1 cellular context compared by ENCODE assay signal in genomic region chr3:71195492-71195891, GRCh38.
TF ChIP-seq lines count a peak whose summit lies in the region.

No MANE protein-coding gene starts in this region.

TF ChIP-seq in HepG2, 621 proteins besides CTCF, POLR2A, EP300 and RAD21:
- TF ChIP-seq GATAD2A (CRISPR knock-in tag; IDR thresholded peaks at IDR 0.05): peak; percentile 11; the same call in 1 of the 2 replicates
- TF ChIP-seq SIX4 (CRISPR knock-in tag; IDR thresholded peaks at IDR 0.05): peak; percentile 77; the same call in 1 of the 2 replicates
- TF ChIP-seq TAF15 (IDR thresholded peaks at IDR 0.05; ENCODE audit: low read depth, low read length, poor library complexity, severe bottlenecking): no peak
- no peak for TF ChIP-seq SOX13 (IDR thresholded peaks at IDR 0.05)
- TF ChIP-seq SOX13 (CRISPR knock-in tag; conservative IDR thresholded peaks at IDR 0.05 in 1 of 2, IDR thresholded peaks at IDR 0.05 in 1 of 2): peak in 1 of 2 experiments; percentile 25; a peak in 1 of 4 replicates
- TF ChIP-seq FOXA3 (CRISPR knock-in tag; IDR thresholded peaks at IDR 0.05): peak; percentile 46
- TF ChIP-seq FOXA1 (IDR thresholded peaks at IDR 0.05): no peak
- TF ChIP-seq FOXA1 (CRISPR knock-in tag; IDR thresholded peaks at IDR 0.05): peak; percentile 47
- TF ChIP-seq FOXP4 (CRISPR knock-in tag; IDR thresholded peaks at IDR 0.05): peak; percentile 32; the same call in 1 of the 2 replicates
- no peak for TF ChIP-seq ZKSCAN1 (IDR thresholded peaks at IDR 0.05; ENCODE audit: low read length)
- TF ChIP-seq SIX1 (CRISPR knock-in tag; IDR thresholded peaks at IDR 0.05; ENCODE audit: borderline replicate concordance): peak; percentile 64; the same call in 1 of the 2 replicates
- TF ChIP-seq, protein P1, sequence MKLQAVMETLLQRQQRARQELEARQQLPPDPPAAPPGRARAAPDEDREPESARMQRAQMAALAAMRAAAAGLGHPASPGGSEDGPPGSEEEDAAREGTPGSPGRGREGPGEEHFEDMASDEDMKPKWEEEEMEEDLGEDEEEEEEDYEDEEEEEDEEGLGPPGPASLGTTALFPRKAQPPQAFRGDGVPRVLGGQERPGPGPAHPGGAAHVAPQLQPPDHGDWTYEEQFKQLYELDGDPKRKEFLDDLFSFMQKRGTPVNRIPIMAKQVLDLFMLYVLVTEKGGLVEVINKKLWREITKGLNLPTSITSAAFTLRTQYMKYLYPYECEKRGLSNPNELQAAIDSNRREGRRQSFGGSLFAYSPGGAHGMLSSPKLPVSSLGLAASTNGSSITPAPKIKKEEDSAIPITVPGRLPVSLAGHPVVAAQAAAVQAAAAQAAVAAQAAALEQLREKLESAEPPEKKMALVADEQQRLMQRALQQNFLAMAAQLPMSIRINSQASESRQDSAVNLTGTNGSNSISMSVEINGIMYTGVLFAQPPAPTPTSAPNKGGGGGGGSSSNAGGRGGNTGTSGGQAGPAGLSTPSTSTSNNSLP (IDR thresholded peaks at IDR 0.05; ENCODE audit: low read depth, low read length): peak; percentile 18; the same call in 1 of the 2 replicates
TF ChIP-seq in HepG2: peak in this region for 8.
